Comparison of ENCODE assay signal across 13 cellular contexts in the genomic region with DNA sequence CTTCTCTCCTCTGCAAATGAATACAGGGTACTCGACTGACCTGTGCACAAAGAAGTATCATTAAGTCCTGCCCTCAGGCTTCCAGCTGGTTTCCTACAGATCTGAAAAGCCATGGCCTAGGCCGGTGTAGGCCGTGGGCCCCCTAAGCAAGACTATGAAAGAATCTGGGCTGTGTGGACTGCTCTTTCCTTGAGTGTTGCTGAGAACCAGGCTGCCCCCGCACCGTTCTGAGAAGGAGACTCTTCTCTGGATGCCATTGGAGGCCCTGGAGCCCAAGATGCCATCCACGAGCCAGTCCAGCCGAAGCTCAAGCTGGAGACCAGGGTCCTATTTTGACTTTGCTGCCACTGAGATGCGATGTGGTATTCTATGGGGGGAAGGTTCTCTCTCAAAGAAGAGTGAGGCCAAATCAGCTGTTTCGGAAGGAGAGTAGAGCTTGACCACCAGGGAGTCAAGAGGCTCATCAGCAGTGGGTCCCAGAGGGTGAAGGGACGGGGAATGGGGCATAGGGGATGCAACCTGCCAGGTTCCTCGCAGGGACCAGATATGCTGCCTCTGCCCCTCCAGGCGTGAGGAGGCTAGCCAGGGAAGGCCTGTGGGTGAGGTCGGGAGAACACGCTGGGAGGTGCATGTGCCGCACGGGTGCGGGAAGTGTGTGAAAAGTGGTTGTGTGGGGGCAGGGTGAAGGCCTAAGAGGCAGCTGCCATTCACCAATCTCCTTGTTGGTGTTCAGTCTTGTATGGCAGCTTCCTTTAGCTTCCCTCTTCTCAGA.
"Had no signal": no experiment of that assay in that cellular context is flagged by ENCODE, and none has a peak within 500 bp of the region (broad histone marks: within the 10 kb centered on the region; RNA-seq: fewer than 3 reads in every experiment).

No MANE protein-coding gene starts in this region.

- H3K9me3 ChIP-seq: SK-N-SH, thoracic aorta, upper lobe of left lung had no signal

- H3K27me3 ChIP-seq: upper lobe of left lung had no signal

- H3K36me3 ChIP-seq: thoracic aorta, upper lobe of left lung had no signal

- DNase-seq: activated CD4-positive, alpha-beta T cell treated with anti-CD3 and anti-CD28 coated beads, Interleukin-2, amount 10 ng/mL, durations not matched to agents 24 days and 14 days; activated CD8-positive, alpha-beta memory T cell treated with anti-CD3 and anti-CD28 coated beads, Interleukin-2, amount 50 U/mL, for 4 hours; activated CD8-positive, alpha-beta T cell treated with anti-CD3 and anti-CD28 coated beads, Interleukin-2, amount 10 ng/mL, durations not matched to agents 7 days and 5 days; activated naive CD4-positive, alpha-beta T cell; cortex of kidney; hypothalamus; mesendoderm; nucleus accumbens; SHP77 treated with DMSO at 0.1 percent for 48 hours; SK-N-SH had no signal

- H3K4me3 Mint-ChIP-seq: activated CD4-positive, alpha-beta T cell treated with anti-CD3 and anti-CD28 coated beads, Interleukin-2, amount 10 ng/mL, durations not matched to agents 24 days and 14 days; activated CD8-positive, alpha-beta T cell treated with anti-CD3 and anti-CD28 coated beads, Interleukin-2, amount 10 ng/mL, durations not matched to agents 7 days and 5 days; naive thymus-derived CD8-positive, alpha-beta T cell had no signal

- H3K4me1 ChIP-seq: upper lobe of left lung had no signal

- H3K36me3 Mint-ChIP-seq: naive thymus-derived CD8-positive, alpha-beta T cell had no signal

- H3K9ac ChIP-seq: SK-N-SH had no signal

- H3K4me3 ChIP-seq: thoracic aorta, upper lobe of left lung had no signal

- H3K9me3 Mint-ChIP-seq: activated CD4-positive, alpha-beta T cell treated with anti-CD3 and anti-CD28 coated beads, Interleukin-2, amount 10 ng/mL, durations not matched to agents 24 days and 14 days; naive thymus-derived CD8-positive, alpha-beta T cell had no signal

- ATAC-seq: activated CD8-positive, alpha-beta T cell treated with anti-CD3 and anti-CD28 coated beads, Interleukin-2, amount 10 ng/mL, durations not matched to agents 7 days and 5 days; naive thymus-derived CD8-positive, alpha-beta T cell had no signal

- H3K27ac Mint-ChIP-seq: activated CD4-positive, alpha-beta T cell treated with anti-CD3 and anti-CD28 coated beads, Interleukin-2, amount 10 ng/mL, durations not matched to agents 24 days and 14 days; activated CD8-positive, alpha-beta T cell treated with anti-CD3 and anti-CD28 coated beads, Interleukin-2, amount 10 ng/mL, durations not matched to agents 7 days and 5 days had no signal

- H3K4me2 ChIP-seq: SK-N-SH had no signal

- H3K27ac ChIP-seq: thoracic aorta, upper lobe of left lung had no signal

- H3K4me1 Mint-ChIP-seq: activated CD4-positive, alpha-beta T cell treated with anti-CD3 and anti-CD28 coated beads, Interleukin-2, amount 10 ng/mL, durations not matched to agents 24 days and 14 days; naive thymus-derived CD8-positive, alpha-beta T cell had no signal
